In genomic region chr5:60700347-60700815, GRCh38 we compare ENCODE assay signal across 8 cellular contexts. TPM values are rescaled to one million over a fixed set of nuclear protein-coding genes. Genes with fewer than 3 reads are reported as not detected.
DNase-seq lines count a peak whose midpoint lies in the region; ATAC-seq, FAIRE-seq and TF ChIP-seq lines count a peak whose summit lies in the region.

No MANE protein-coding gene starts in this region.

- H3K4me3 Mint-ChIP-seq in Calu3 (ENCODE audit: low read depth, unreplicated experiment): peak overlapping the region; percentile 94

- CTCF ChIA-PET in Calu3 (lab: Charles Lee): interaction anchor here (0.9 to 2.5 kb wide), 8 partner anchors 10 to 144 kb away, joined by 3 to 16 read pairs (median 5); partner anchors contain the start of gene ELOVL7

- H3K4ac ChIP-seq in neuronal stem cell (ENCODE audit: low read length): no peak overlapping the region

- peak overlapping the region; percentile 93 for H3K27ac Mint-ChIP-seq in Calu3 (ENCODE audit: unreplicated experiment)

- H3K27ac ChIP-seq in SU-DHL-6 (ENCODE audit: low read depth, low read length): peak overlapping the region; percentile 84; the same call in 1 of the 2 replicates
- H3K27ac ChIP-seq in neuronal stem cell (replicated peaks; ENCODE audit: low read length): no peak overlapping the region

- H2BK15ac ChIP-seq in neuronal stem cell (ENCODE audit: low read length): no peak overlapping the region

- DNase-seq in Calu3 (no peak), GM19239 (ENCODE audit: insufficient read length, low spot score) (no peak), fibroblast of pulmonary artery (ENCODE audit: low read depth) (peak; percentile 17), neuronal stem cell (ENCODE audit: low spot score) (no peak)
- DNase-seq in stimulated activated CD4-positive, alpha-beta T cell treated with anti-CD3 and anti-CD28 coated beads, Interleukin-2, amount 100 ng/mL, for 48 hours: no peak
- no peak for DNase-seq in stimulated activated naive CD4-positive, alpha-beta T cell (lab: John Stamatoyannopoulos, UW)

- H3K27me3 ChIP-seq in SU-DHL-6 (ENCODE audit: low read length) (no peaks in the 10 kb centered on the region), neuronal stem cell (ENCODE audit: control insufficient read depth in 3 of 3, insufficient read depth in 3 of 3, low read depth in 1 of 3, low read length in 3 of 3) (peaks cover 0 to 11% (median 0%) of the 10 kb centered on the region in 3 experiments)

- peaks cover 70% of the 10 kb centered on the region for H3K4me1 Mint-ChIP-seq in Calu3 (ENCODE audit: low read depth, unreplicated experiment)

- H2AK5ac ChIP-seq in neuronal stem cell (ENCODE audit: low read depth, low read length): no peak overlapping the region

- H3K9me3 Mint-ChIP-seq in Calu3 (ENCODE audit: low read depth, unreplicated experiment): no peaks in the 10 kb centered on the region

- peak overlapping the region; percentile 93 for H3K9ac ChIP-seq in SU-DHL-6 (ENCODE audit: low read length)
- peak overlapping the region; percentile 85 for H3K9ac ChIP-seq in neuronal stem cell (ENCODE audit: low read depth, low read length, poor library complexity)

- peak overlapping the region; percentile 99 for H3K18ac ChIP-seq in neuronal stem cell (ENCODE audit: low read length)

- H3K9me2 ChIP-seq in SU-DHL-6 (replicated peaks; ENCODE audit: insufficient read depth, low read length): no peaks in the 10 kb centered on the region

- peaks cover 43% of the 10 kb centered on the region for H3K79me2 ChIP-seq in SU-DHL-6 (ENCODE audit: insufficient read depth, low read length)

- no peaks in the 10 kb centered on the region for H3K79me1 ChIP-seq in neuronal stem cell (ENCODE audit: low read depth, low read length)

- H3K4me1 ChIP-seq in neuronal stem cell (ENCODE audit: control insufficient read depth in 2 of 2, insufficient read depth in 1 of 2, low read depth in 1 of 2, low read length in 2 of 2): peaks cover 2 to 6% of the 10 kb centered on the region in 2 donors

- H2AFZ ChIP-seq in SU-DHL-6 (ENCODE audit: low read depth, low read length, severe bottlenecking) (peak overlapping the region; percentile 97), neuronal stem cell (ENCODE audit: low read length) (peak overlapping the region; percentile 97)

- peak; percentile 22 for ATAC-seq in HG03175 (IDR thresholded peaks at IDR 0.05; ENCODE audit: unreplicated experiment)

- peak overlapping the region; percentile 82 for H2BK5ac ChIP-seq in neuronal stem cell (ENCODE audit: low read length)

- H3K4me3 ChIP-seq in SU-DHL-6 (ENCODE audit: insufficient read depth, low read length, poor library complexity, severe bottlenecking): peak overlapping the region; percentile 75
- H3K4me3 ChIP-seq in fibroblast of pulmonary artery (replicated peaks; ENCODE audit: low read depth, low read length): peak overlapping the region; percentile 90
- H3K4me3 ChIP-seq in neuronal stem cell (ENCODE audit: low read length in 2 of 2): peak overlapping the region; percentile 89 to 90

- H3K36me3 Mint-ChIP-seq in Calu3 (ENCODE audit: insufficient read depth, unreplicated experiment): peaks cover 43% of the 10 kb centered on the region

- no peak overlapping the region for H2BK12ac ChIP-seq in neuronal stem cell (ENCODE audit: low read length)

- H3F3A ChIP-seq in SU-DHL-6 (ENCODE audit: insufficient read depth): no peaks in the 10 kb centered on the region

- BruUV-seq in Calu3 (replicated peaks; lab: Mats Ljungman, UMichigan): TSS peak; percentile 90

- no peaks in the 10 kb centered on the region for H4K20me1 ChIP-seq in SU-DHL-6 (ENCODE audit: low read depth, low read length)

- H2BK120ac ChIP-seq in neuronal stem cell (ENCODE audit: low read depth, low read length): no peak overlapping the region

- H3K36me3 ChIP-seq in SU-DHL-6 (ENCODE audit: low read length) (peaks cover 3% of the 10 kb centered on the region; the same call in 1 of the 2 replicates), neuronal stem cell (replicated peaks in 1 of 2; ENCODE audit: control insufficient read depth in 2 of 2, insufficient read depth in 2 of 2, low read length in 2 of 2) (peaks cover 0 to 7% of the 10 kb centered on the region in 2 donors)

- H3K9me3 ChIP-seq in SU-DHL-6 (ENCODE audit: insufficient read depth, low read length): no peaks in the 10 kb centered on the region
- H3K9me3 ChIP-seq in neuronal stem cell (replicated peaks in 1 of 2; ENCODE audit: control insufficient read depth in 2 of 2, insufficient read depth in 1 of 2, low read depth in 1 of 2, low read length in 2 of 2): peaks cover 0 to 3% of the 10 kb centered on the region in 2 donors

- TF ChIP-seq CTCF in Calu3 (IDR thresholded peaks at IDR 0.05; ENCODE audit: unreplicated experiment): no peak
- TF ChIP-seq CTCF in SU-DHL-6 (IDR thresholded peaks at IDR 0.05; ENCODE audit: insufficient read depth, low read length, poor library complexity, severe bottlenecking): no peak
- no peak for TF ChIP-seq CTCF in fibroblast of pulmonary artery (IDR thresholded peaks at IDR 0.05; ENCODE audit: low read length, missing control alignments)

- FAIRE-seq in GM19239 (lab: Jason Lieb, UNC): peak; percentile 73

- H3K27me3 Mint-ChIP-seq in Calu3 (ENCODE audit: unreplicated experiment): no peaks in the 10 kb centered on the region

- intact Hi-C loops in Calu3 (cut with micrococcal nuclease; ENCODE audit: unreplicated experiment): no loop called here

- H4K91ac ChIP-seq in neuronal stem cell (ENCODE audit: low read depth, low read length, poor library complexity): no peak overlapping the region

- H4K8ac ChIP-seq in neuronal stem cell (ENCODE audit: low read depth, low read length): peak overlapping the region; percentile 8

- H3K4me2 ChIP-seq in SU-DHL-6 (ENCODE audit: low read depth, low read length, poor library complexity, severe bottlenecking): peak overlapping the region; percentile 87
- H3K4me2 ChIP-seq in neuronal stem cell (ENCODE audit: insufficient read depth, low read length, poor library complexity, severe bottlenecking): peak overlapping the region; percentile 89

- WGBS in neuronal stem cell (ENCODE audit: extremely low coverage in 2 of 2, insufficient read length in 2 of 2, insufficient replicate concordance in 1 of 2), 2 donors: no CpG with 5 or more reads among the region's 23 CpGs

- peak overlapping the region; percentile 92 for H3K23ac ChIP-seq in neuronal stem cell (ENCODE audit: low read depth, low read length, poor library complexity)

- no peak overlapping the region for H3K14ac ChIP-seq in neuronal stem cell (ENCODE audit: low read length)

RNA-seq across cellular contexts. Expression of gene DEPDC1B, which starts 0.4 kb away (rescaled TPM):
- 63.1 and 80.7 TPM in 2 replicates for total RNA-seq in Calu3 (2022)
- 70.2 TPM for polyA plus RNA-seq in neuronal stem cell (2013, experiment 1 of 2)
- 71.7 TPM for polyA plus RNA-seq in neuronal stem cell (2013, experiment 2 of 2)
